In the genomic region with DNA sequence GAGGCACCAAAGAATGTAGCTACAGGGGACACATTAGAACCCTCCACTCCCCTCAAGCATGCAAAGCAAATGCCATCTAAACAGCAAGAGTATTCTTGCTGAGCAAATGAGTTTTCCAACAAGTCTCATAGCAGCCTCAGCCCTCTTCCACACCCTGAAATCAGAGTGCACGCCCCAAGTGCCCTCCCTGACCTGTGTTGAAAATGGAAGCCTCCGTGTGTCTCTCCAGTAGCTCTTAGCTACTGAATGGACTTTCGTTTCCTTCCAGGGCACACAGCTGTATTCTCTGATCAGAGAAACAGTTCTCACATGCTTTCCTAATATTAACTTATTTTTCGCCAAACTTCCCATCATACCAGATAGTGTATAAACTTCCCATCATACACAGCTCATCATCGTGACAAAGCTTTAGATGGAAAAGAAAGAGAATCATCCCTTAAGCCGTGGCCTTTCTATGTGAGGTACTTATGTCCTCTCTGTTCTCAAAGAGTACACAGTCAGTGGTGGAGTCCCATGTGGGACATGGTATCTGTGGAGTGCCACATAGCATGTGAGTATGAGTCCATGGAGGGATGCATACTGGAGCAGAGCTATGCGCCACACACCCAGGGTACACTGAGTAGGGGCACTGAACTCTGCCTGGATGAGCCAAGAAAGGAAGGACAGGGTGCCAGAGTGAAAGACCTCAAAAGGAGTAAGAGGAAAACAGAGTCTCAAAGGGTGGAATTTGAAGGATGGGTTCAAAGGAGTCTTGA, we compare ENCODE assay signal across 21 cellular contexts.
"Had no signal": no experiment of that assay in that cellular context is flagged by ENCODE, and none has a peak within 500 bp of the region (broad histone marks: within the 10 kb centered on the region; RNA-seq: fewer than 3 reads in every experiment).

No MANE protein-coding gene starts in this region.

- H3K36me3 ChIP-seq: esophagus squamous epithelium, gastrocnemius medialis, heart right ventricle, left lung, lower lobe of right lung had no signal

- H3K9me3 Mint-ChIP-seq: mesothelial cell of epicardium, naive B cell had no signal

- H3K4me3 ChIP-seq: coronary artery, dorsolateral prefrontal cortex, esophagus squamous epithelium, gastrocnemius medialis, heart right ventricle, left lung, lower lobe of right lung, mucosa of descending colon had no signal

- H3K27ac Mint-ChIP-seq: mesothelial cell of epicardium, naive B cell had no signal

- DNase-seq: dermis blood vessel endothelial cell; dorsolateral prefrontal cortex; effector CD4-positive, alpha-beta T cell; effector memory CD4-positive, alpha-beta T cell; esophagus squamous epithelium; foreskin fibroblast; foreskin melanocyte; gastrocnemius medialis; glutamatergic neuron; head of caudate nucleus; heart right ventricle; hippocampal formation; left cardiac atrium; left lung; left ventricle myocardium superior; lower lobe of right lung; mesenchymal stem cell; mucosa of descending colon; naive B cell had no signal

- H3K36me3 Mint-ChIP-seq: mesothelial cell of epicardium, naive B cell had no signal

- H3K4me1 Mint-ChIP-seq: naive B cell had no signal

- H3K4me1 ChIP-seq: gastrocnemius medialis had no signal

- H3K27ac ChIP-seq: coronary artery, dorsolateral prefrontal cortex, esophagus squamous epithelium, gastrocnemius medialis, heart right ventricle, left lung, lower lobe of right lung had no signal

- H3K27me3 ChIP-seq: gastrocnemius medialis, left lung had no signal

- H3K9me3 ChIP-seq: esophagus squamous epithelium, gastrocnemius medialis, heart right ventricle, left lung, lower lobe of right lung, mucosa of descending colon had no signal

- ATAC-seq: gastrocnemius medialis, heart right ventricle, left cardiac atrium, left lung, left ventricle myocardium superior, lower lobe of right lung, mucosa of descending colon had no signal

- H3K4me3 Mint-ChIP-seq: mesothelial cell of epicardium, naive B cell had no signal
